22 cellular contexts compared by ENCODE assay signal in the genomic region with DNA sequence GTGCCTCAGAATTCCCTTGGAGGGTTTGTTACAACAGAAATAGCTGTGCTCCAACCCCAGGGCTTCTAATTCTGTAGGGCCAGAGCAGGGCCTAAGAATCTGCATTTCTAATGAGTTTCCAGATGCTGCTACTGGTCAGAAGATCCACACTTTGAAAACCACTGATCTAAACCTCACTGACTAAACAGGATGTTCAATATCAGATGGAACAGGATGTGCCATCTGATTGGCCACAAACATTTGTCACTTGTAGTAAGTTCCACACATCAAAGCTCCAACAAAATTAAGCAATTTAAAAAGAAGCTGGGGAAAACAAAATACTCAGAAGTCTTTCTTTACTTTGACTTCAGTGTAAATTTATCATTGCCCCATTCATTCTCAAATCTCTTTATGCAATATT. TPM values are rescaled to one million over a fixed set of nuclear protein-coding genes. Genes with fewer than 3 reads are reported as not detected.
DNase-seq lines count a peak whose midpoint lies in the region; ATAC-seq and TF ChIP-seq lines count a peak whose summit lies in the region.
"Had no signal": no experiment of that assay in that cellular context is flagged by ENCODE, and none has a peak within 500 bp of the region (broad histone marks: within the 10 kb centered on the region; RNA-seq: fewer than 3 reads in every experiment).

No MANE protein-coding gene starts in this region.

- no peak for DNase-seq in activated T-cell treated with anti-CD3 and anti-CD28 coated beads, Interleukin-2, amount 50 U/mL, for 24 hours
- no peak for DNase-seq in activated T-cell treated with anti-CD3 and anti-CD28 coated beads for 4 hours
- peak; percentile 13 for DNase-seq in M059J (ENCODE audit: low read depth)
- DNase-seq in activated naive CD8-positive, alpha-beta T cell treated with anti-CD3 and anti-CD28 coated beads for 36 hours = no peak
- DNase-seq in natural killer cell treated with Interleukin-12 subunit alpha and Interleukin-12 subunit beta and Interleukin-15 and Interleukin-18, amount 100 ng/mL, for 72 hours (ENCODE audit: low spot score) = no peak
- DNase-seq in upper lobe of left lung = no peak
- no peak for DNase-seq in hippocampal formation (lab: John Stamatoyannopoulos, UW)
- DNase-seq in GM20000 (ENCODE audit: low spot score) = no peak
- DNase-seq: BE2C; dermis blood vessel endothelial cell; EL; H7; MV-4-11; NCI-H1694; NCI-H2171 treated with DMSO at 0.1 percent for 48 hours; NCI-H524 treated with DMSO at 0.1 percent for 48 hours; retina; spleen; stimulated activated CD4-positive, alpha-beta T cell treated with anti-CD3 and anti-CD28 coated beads, Interleukin-4, amount 100 ng/mL, for 1 hour; transverse colon had no signal

- H3K36me3 ChIP-seq in upper lobe of left lung = no peaks in the 10 kb centered on the region
- H3K36me3 ChIP-seq: BE2C, spleen, transverse colon had no signal

- H3K27ac ChIP-seq in upper lobe of left lung = no peak overlapping the region
- H3K27ac ChIP-seq: A549, transverse colon, VCaP had no signal

- H3K9me3 ChIP-seq in upper lobe of left lung = no peaks in the 10 kb centered on the region
- H3K9me3 ChIP-seq: A549, BE2C, spleen, transverse colon had no signal

- peak overlapping the region; percentile 47 for H3K27ac Mint-ChIP-seq in activated T-cell treated with anti-CD3 and anti-CD28 coated beads, Interleukin-2, amount 50 U/mL, for 24 hours
- H3K27ac Mint-ChIP-seq in activated naive CD8-positive, alpha-beta T cell treated with anti-CD3 and anti-CD28 coated beads for 36 hours = peak overlapping the region; percentile 25
- peak overlapping the region; percentile 39 to 70 for H3K27ac Mint-ChIP-seq in natural killer cell treated with Interleukin-12 subunit alpha and Interleukin-12 subunit beta and Interleukin-15 and Interleukin-18, amount 100 ng/mL, for 72 hours

- peak; percentile 83 to 84 for ATAC-seq in natural killer cell treated with Interleukin-12 subunit alpha and Interleukin-12 subunit beta and Interleukin-15 and Interleukin-18, amount 100 ng/mL, for 72 hours
- ATAC-seq in upper lobe of left lung (ENCODE audit: low FRiP score in 2 of 2) = no peak
- ATAC-seq: A549 had no signal

- H3K4me3 Mint-ChIP-seq in activated T-cell treated with anti-CD3 and anti-CD28 coated beads, Interleukin-2, amount 50 U/mL, for 24 hours = no peak overlapping the region
- H3K4me3 Mint-ChIP-seq in activated naive CD8-positive, alpha-beta T cell treated with anti-CD3 and anti-CD28 coated beads for 36 hours = no peak overlapping the region
- peak overlapping the region; percentile 46 for H3K4me3 Mint-ChIP-seq in natural killer cell treated with Interleukin-12 subunit alpha and Interleukin-12 subunit beta and Interleukin-15 and Interleukin-18, amount 100 ng/mL, for 72 hours

- peaks cover 6% of the 10 kb centered on the region for H3K9me3 Mint-ChIP-seq in activated T-cell treated with anti-CD3 and anti-CD28 coated beads, Interleukin-2, amount 50 U/mL, for 24 hours
- peaks cover 2% of the 10 kb centered on the region for H3K9me3 Mint-ChIP-seq in activated naive CD8-positive, alpha-beta T cell treated with anti-CD3 and anti-CD28 coated beads for 36 hours
- peaks cover 2% of the 10 kb centered on the region for H3K9me3 Mint-ChIP-seq in natural killer cell treated with Interleukin-12 subunit alpha and Interleukin-12 subunit beta and Interleukin-15 and Interleukin-18, amount 100 ng/mL, for 72 hours

- no peak for TF ChIP-seq CTCF in upper lobe of left lung (IDR thresholded peaks at IDR 0.05)
- TF ChIP-seq CTCF in GM20000 (IDR thresholded peaks at IDR 0.05; ENCODE audit: extremely low read depth, missing control alignments) = no peak

- no peaks in the 10 kb centered on the region for H3K27me3 ChIP-seq in upper lobe of left lung
- H3K27me3 ChIP-seq: BE2C, spleen, transverse colon had no signal

- no peaks in the 10 kb centered on the region for H3K4me1 ChIP-seq in upper lobe of left lung
- H3K4me1 ChIP-seq: BE2C, transverse colon had no signal

- no peak for TF ChIP-seq POLR2A in upper lobe of left lung (IDR thresholded peaks at IDR 0.05)

- H3K27me3 Mint-ChIP-seq in activated T-cell treated with anti-CD3 and anti-CD28 coated beads, Interleukin-2, amount 50 U/mL, for 24 hours = peaks cover under 1% of the 10 kb centered on the region
- no peaks in the 10 kb centered on the region for H3K27me3 Mint-ChIP-seq in activated naive CD8-positive, alpha-beta T cell treated with anti-CD3 and anti-CD28 coated beads for 36 hours
- peaks cover 0 to 2% of the 10 kb centered on the region in 2 donors for H3K27me3 Mint-ChIP-seq in natural killer cell treated with Interleukin-12 subunit alpha and Interleukin-12 subunit beta and Interleukin-15 and Interleukin-18, amount 100 ng/mL, for 72 hours

- peaks cover 63% of the 10 kb centered on the region for H3K4me1 Mint-ChIP-seq in activated T-cell treated with anti-CD3 and anti-CD28 coated beads, Interleukin-2, amount 50 U/mL, for 24 hours (ENCODE audit: low read depth)
- H3K4me1 Mint-ChIP-seq in activated naive CD8-positive, alpha-beta T cell treated with anti-CD3 and anti-CD28 coated beads for 36 hours = peaks cover 34% of the 10 kb centered on the region
- H3K4me1 Mint-ChIP-seq in natural killer cell treated with Interleukin-12 subunit alpha and Interleukin-12 subunit beta and Interleukin-15 and Interleukin-18, amount 100 ng/mL, for 72 hours (ENCODE audit: low read depth in 2 of 2) = peaks cover 18 to 33% of the 10 kb centered on the region in 2 donors

- no peak for TF ChIP-seq EP300 in upper lobe of left lung (IDR thresholded peaks at IDR 0.05)

- H3K36me3 Mint-ChIP-seq in activated T-cell treated with anti-CD3 and anti-CD28 coated beads, Interleukin-2, amount 50 U/mL, for 24 hours (ENCODE audit: low read depth) = peaks cover 23% of the 10 kb centered on the region
- peaks cover 26% of the 10 kb centered on the region for H3K36me3 Mint-ChIP-seq in activated naive CD8-positive, alpha-beta T cell treated with anti-CD3 and anti-CD28 coated beads for 36 hours
- no peaks in the 10 kb centered on the region for H3K36me3 Mint-ChIP-seq in natural killer cell treated with Interleukin-12 subunit alpha and Interleukin-12 subunit beta and Interleukin-15 and Interleukin-18, amount 100 ng/mL, for 72 hours

- no peak overlapping the region for H3K4me3 ChIP-seq in upper lobe of left lung
- H3K4me3 ChIP-seq: A549, spleen, transverse colon had no signal

RNA-seq across cellular contexts. Expression of a gene that starts 14.3 kb away (rescaled TPM):
- total RNA-seq in M059J (2014; rRNA removed; shearing (Covaris generic)) = 31.5 and 52.7 TPM in 2 replicates
- 10 to 100 TPM; 16.6 to 20.4 TPM for total RNA-seq in activated naive CD8-positive, alpha-beta T cell treated with anti-CD3 and anti-CD28 coated beads for 36 hours
- 10 to 100 TPM; 30.5 to 55.3 TPM for total RNA-seq in natural killer cell treated with Interleukin-12 subunit alpha and Interleukin-12 subunit beta and Interleukin-15 and Interleukin-18, amount 100 ng/mL, for 72 hours
- 10 to 100 TPM; 25.1 to 61.6 (median 35.3) TPM for total RNA-seq in upper lobe of left lung

Comparison
In these comparisons a context has a peak if more than half of its experiments do, and no peak if none do; other contexts are left out.
1. ATAC-seq: peak in natural killer cell treated with Interleukin-12 subunit alpha and Interleukin-12 subunit beta and Interleukin-15 and Interleukin-18, amount 100 ng/mL, for 72 hours (2 of 2); none in upper lobe of left lung (0 of 2).
2. Peak in every context shown above with its lines, with median percentiles within 50 percentile points of each other: H3K27ac Mint-ChIP-seq.